11 cellular contexts compared by ENCODE assay signal in the genomic region with DNA sequence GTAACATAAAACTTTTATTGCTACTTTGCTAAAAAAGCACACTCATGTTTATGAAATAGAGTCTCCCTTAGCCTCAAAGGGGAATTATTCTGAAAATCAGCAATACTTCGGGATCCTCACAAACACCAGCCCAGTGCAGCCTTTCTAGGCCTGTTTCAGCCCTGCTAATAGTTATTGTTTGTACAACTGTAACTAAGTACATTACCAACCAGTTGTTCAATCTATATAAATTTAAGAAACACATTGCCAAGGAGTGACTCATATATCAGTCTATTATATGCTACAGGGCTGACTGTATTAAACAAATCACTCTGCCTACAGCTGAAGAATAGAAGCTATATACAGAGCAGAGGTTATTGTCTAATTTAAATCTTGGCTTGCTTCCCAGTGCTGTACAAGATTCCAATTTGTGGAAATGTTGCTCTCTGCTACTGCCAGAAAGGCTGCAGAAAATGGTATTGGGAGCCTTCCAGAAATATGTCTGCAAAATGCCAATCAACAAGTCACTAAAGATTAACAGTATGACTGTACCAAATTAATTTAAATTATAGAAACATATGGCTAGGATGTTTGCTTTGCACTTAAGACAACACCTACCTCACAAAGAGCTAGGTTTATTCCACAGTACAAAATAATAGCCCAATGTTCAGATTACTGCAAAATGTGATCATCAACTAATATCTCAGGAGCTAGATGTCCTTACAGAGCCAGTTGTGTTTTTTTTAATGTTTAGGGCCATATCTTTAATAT. TPM values are rescaled to one million over a fixed set of nuclear protein-coding genes. Genes with fewer than 3 reads are reported as not detected.
A peak's percentile ranks its signal among the peaks of the same experiment; 100 is the strongest.
DNase-seq lines count a peak whose midpoint lies in the region; ATAC-seq and TF ChIP-seq lines count a peak whose summit lies in the region.
"Had no signal": no experiment of that assay in that cellular context is flagged by ENCODE, and none has a peak within 500 bp of the region (broad histone marks: within the 10 kb centered on the region; RNA-seq: fewer than 3 reads in every experiment).

No MANE protein-coding gene starts in this region.

- H3K9ac ChIP-seq in fibroblast of lung (ENCODE audit: insufficient read depth, low read length) = no peak overlapping the region

- H3K9me3 ChIP-seq in fibroblast of lung (ENCODE audit: control insufficient read depth, insufficient read depth, low read depth, low read length) = no peaks in the 10 kb centered on the region

- no peaks in the 10 kb centered on the region for H3K4me1 ChIP-seq in fibroblast of lung (ENCODE audit: control insufficient read depth, extremely low read depth, insufficient read depth, low read length)

- H3K27ac ChIP-seq in fibroblast of lung (ENCODE audit: insufficient read depth, low read length) = no peak overlapping the region

- H4K20me1 ChIP-seq in fibroblast of lung (ENCODE audit: control insufficient read depth, extremely low read depth, insufficient read depth, low read length) = no peaks in the 10 kb centered on the region

- peak; percentile 54 to 94 (median 64) for DNase-seq in NCI-H1417 (lab: John Stamatoyannopoulos, UW)
- peak; percentile 84 for DNase-seq in NCI-H526 treated with DMSO at 0.1 percent for 48 hours (lab: John Stamatoyannopoulos, UW)
- peak; percentile 40 to 81 for DNase-seq in fibroblast of lung (ENCODE audit: low read depth in 2 of 2)
- DNase-seq in superior temporal gyrus (ENCODE audit: extremely low spot score) = peak; percentile 70
- no peak for DNase-seq in cerebellar nuclear complex (lab: John Stamatoyannopoulos, UW)
- DNase-seq: activated naive CD4-positive, alpha-beta T cell; effector memory CD8-positive, alpha-beta T cell; stimulated activated CD4-positive, alpha-beta T cell treated with anti-CD3 and anti-CD28 coated beads, Interleukin-4, amount 100 ng/mL, for 1 hour had no signal

- no peaks in the 10 kb centered on the region for H3K36me3 ChIP-seq in fibroblast of lung (ENCODE audit: control insufficient read depth, insufficient read depth, low read length)

- no peak for TF ChIP-seq CTCF in fibroblast of lung (conservative IDR thresholded peaks at IDR 0.05 in 1 of 2, IDR thresholded peaks at IDR 0.05 in 1 of 2; ENCODE audit: low read depth in 1 of 2, low read length in 2 of 2)

- no peak overlapping the region for H3K4me2 ChIP-seq in fibroblast of lung (ENCODE audit: extremely low read depth, insufficient read depth, low read length)

- no peak overlapping the region for H3K4me3 ChIP-seq in fibroblast of lung (replicated peaks in 1 of 4; ENCODE audit: control extremely low read depth in 1 of 4, insufficient read depth in 1 of 4, low read depth in 3 of 4, low read length in 4 of 4)

- H2AFZ ChIP-seq in fibroblast of lung (ENCODE audit: low read length) = no peak overlapping the region

- ATAC-seq in GM18861 (IDR thresholded peaks at IDR 0.05; ENCODE audit: unreplicated experiment) = no peak
- ATAC-seq in GM21576 (IDR thresholded peaks at IDR 0.05; ENCODE audit: unreplicated experiment) = no peak
- ATAC-seq: effector memory CD8-positive, alpha-beta T cell; WTC11 had no signal

- no peaks in the 10 kb centered on the region for H3K27me3 ChIP-seq in fibroblast of lung (ENCODE audit: control insufficient read depth, insufficient read depth, low read length)

- no peaks in the 10 kb centered on the region for H3K79me2 ChIP-seq in fibroblast of lung (ENCODE audit: control insufficient read depth, insufficient read depth, low read length)

RNA-seq across cellular contexts. Expression of a gene that starts 49.7 kb away (rescaled TPM):
- not detected in 2 replicates for total RNA-seq in fibroblast of lung
- polyA plus RNA-seq in fibroblast of lung = not detected in 2 replicates
- not detected in 2 replicates for polyA plus RNA-seq in fibroblast of lung (2012)
- polyA minus RNA-seq in fibroblast of lung (ENCODE audit: low replicate concordance) = not detected in 2 replicates

Comparison
In these comparisons a context has a peak if more than half of its experiments do, and no peak if none do; other contexts are left out.
1. DNase-seq: peak in NCI-H1417 (3 of 3), NCI-H526 treated with DMSO at 0.1 percent for 48 hours (single experiment), fibroblast of lung (2 of 2) and superior temporal gyrus (single experiment); none in cerebellar nuclear complex (0 of 2).